Comparison of ENCODE assay signal across 17 cellular contexts in genomic region chr15:86164222-86164898, GRCh38.
A peak's percentile ranks its signal among the peaks of the same experiment; 100 is the strongest.
DNase-seq lines count a peak whose midpoint lies in the region; ATAC-seq, FAIRE-seq and TF ChIP-seq lines count a peak whose summit lies in the region.
"Had no signal": no experiment of that assay in that cellular context is flagged by ENCODE, and none has a peak within 500 bp of the region (broad histone marks: within the 10 kb centered on the region; RNA-seq: fewer than 3 reads in every experiment).

No MANE protein-coding gene starts in this region.

- no peaks in the 10 kb centered on the region for H3K4me1 Mint-ChIP-seq in HFFc6 (ENCODE audit: low read depth)
- H3K4me1 Mint-ChIP-seq: activated naive CD8-positive, alpha-beta T cell treated with anti-CD3 and anti-CD28 coated beads, Interleukin-2, amount 10 ng/mL, durations not matched to agents 7 days and 5 days had no signal

- H3K4me1 ChIP-seq in foreskin keratinocyte (no peaks in the 10 kb centered on the region), pancreas (no peaks in the 10 kb centered on the region)

- no peaks in the 10 kb centered on the region for H3K36me3 ChIP-seq in pancreas

- no peak overlapping the region for H3K4me3 Mint-ChIP-seq in HFFc6
- H3K4me3 Mint-ChIP-seq: activated naive CD8-positive, alpha-beta T cell treated with anti-CD3 and anti-CD28 coated beads, Interleukin-2, amount 10 ng/mL, durations not matched to agents 7 days and 5 days had no signal

- POLR2A ChIA-PET in RWPE1 (lab: Yijun Ruan, JAX; ENCODE audit: low non-redundant PET) (no interaction called here), HEK293T (lab: Yijun Ruan, JAX) (interaction anchor here (1.0 to 1.7 kb wide), 6 partner anchors 29 to 391 kb away, joined by 3 to 5 read pairs (median 3); no protein-coding TSS in a partner anchor)

- FAIRE-seq in pancreas (lab: Jason Lieb, UNC): no peak

- H3K27me3 Mint-ChIP-seq in HFFc6 (ENCODE audit: insufficient read depth): peaks cover 1% of the 10 kb centered on the region; the same call in 1 of the 2 replicates

- 37 to 42% methylated on average over 8 of the region's 8 CpGs for WGBS in pancreas, 2 donors

- H3K4me3 ChIP-seq in pancreas: no peak overlapping the region
- H3K4me3 ChIP-seq: skin epidermis had no signal

- H3K27ac ChIP-seq in RWPE1: peak overlapping the region; percentile 72
- no peak overlapping the region for H3K27ac ChIP-seq in foreskin keratinocyte
- no peak overlapping the region for H3K27ac ChIP-seq in pancreas
- H3K27ac ChIP-seq: skin epidermis had no signal

- intact Hi-C loops in pancreas (cut with DNase I): no loop called here

- no peaks in the 10 kb centered on the region for H3K9me3 ChIP-seq in pancreas

- no peaks in the 10 kb centered on the region for H3K36me3 Mint-ChIP-seq in HFFc6 (ENCODE audit: low read depth)
- H3K36me3 Mint-ChIP-seq: activated naive CD8-positive, alpha-beta T cell treated with anti-CD3 and anti-CD28 coated beads, Interleukin-2, amount 10 ng/mL, durations not matched to agents 7 days and 5 days had no signal

- no peak overlapping the region for H3K27ac Mint-ChIP-seq in HFFc6
- H3K27ac Mint-ChIP-seq: activated naive CD8-positive, alpha-beta T cell treated with anti-CD3 and anti-CD28 coated beads, Interleukin-2, amount 10 ng/mL, durations not matched to agents 7 days and 5 days had no signal

- DNase-seq in AG08395 (ENCODE audit: low spot score) (peak; percentile 19), RWPE1 (ENCODE audit: low spot score) (peak; percentile 30), foreskin keratinocyte (peak in 1 of 2 donors; percentile 43), pancreas (no peak), SIG-M5 treated with dmso at 0.1 percent for 504 hours (lab: John Stamatoyannopoulos, UW; ENCODE audit: unreplicated experiment) (no peak), HFFc6 (no peak), HEK293T (ENCODE audit: extremely low spot score) (no peak)
- DNase-seq: activated CD4-positive, CD25-positive, alpha-beta regulatory T cell treated with anti-CD3 and anti-CD28 coated beads, Interleukin-2, amount 50 U/mL, for 72 hours; activated CD8-positive, alpha-beta memory T cell treated with anti-CD3 and anti-CD28 coated beads, Interleukin-2, amount 50 U/mL, for 48 hours; activated naive CD8-positive, alpha-beta T cell treated with anti-CD3 and anti-CD28 coated beads, Interleukin-2, amount 10 ng/mL, durations not matched to agents 7 days and 5 days; H7; NCI-H146; OCI-M1; stimulated activated naive CD8-positive, alpha-beta T cell treated with anti-CD3 and anti-CD28 coated beads, Interleukin-15, Interleukin-2, amounts not matched to agents 100 U/mL and 50 U/mL, for 24 hours; SW 1271 had no signal

- CTCF ChIA-PET in RWPE1 (lab: Yijun Ruan, JAX) (interaction anchor here (0.7 kb wide), 1 partner anchor 296 kb away, joined by 4 read pairs; no protein-coding TSS in a partner anchor), HEK293T (lab: Yijun Ruan, JAX) (no interaction called here)

- peak; percentile 35 for ATAC-seq in foreskin keratinocyte
- peak in 3 of 4 donors; percentile 18 to 32 (median 26) for ATAC-seq in pancreas
- no peak for ATAC-seq in GM18870 (IDR thresholded peaks at IDR 0.05; ENCODE audit: unreplicated experiment)
- ATAC-seq: stimulated activated naive CD8-positive, alpha-beta T cell treated with anti-CD3 and anti-CD28 coated beads, Interleukin-15, Interleukin-2, amounts not matched to agents 100 U/mL and 50 U/mL, for 24 hours had no signal

- peaks cover 55% of the 10 kb centered on the region for H3K9me3 Mint-ChIP-seq in HFFc6

- H3K27me3 ChIP-seq in foreskin keratinocyte (no peaks in the 10 kb centered on the region), pancreas (no peaks in the 10 kb centered on the region)

- TF ChIP-seq CTCF in RWPE1 (conservative IDR thresholded peaks at IDR 0.05; ENCODE audit: low read depth) (no peak), foreskin keratinocyte (conservative IDR thresholded peaks at IDR 0.05) (no peak), pancreas (IDR thresholded peaks at IDR 0.05) (no peak), HFFc6 (IDR thresholded peaks at IDR 0.05) (no peak)

TF ChIP-seq in HEK293T, 16 proteins besides CTCF, POLR2A, EP300 and RAD21:
- TF ChIP-seq ZNF384 (IDR thresholded peaks at IDR 0.05): no peak
- TF ChIP-seq SUZ12 (IDR thresholded peaks at IDR 0.05): no peak
- no peak for TF ChIP-seq NFRKB (IDR thresholded peaks at IDR 0.05)
TF ChIP-seq in HEK293T: peak in this region for 0.

Comparison
In these comparisons a context has a peak if more than half of its experiments do, and no peak if none do; other contexts are left out.
1. DNase-seq: peak in AG08395 (single experiment) and RWPE1 (single experiment); none in pancreas (0 of 6), SIG-M5 treated with dmso at 0.1 percent for 504 hours (single experiment), HFFc6 (single experiment) and HEK293T (single experiment).